In genomic region chr14:31932675-31933074, GRCh38 we compare ENCODE assay signal across 25 cellular contexts.
"Had no signal": no experiment of that assay in that cellular context is flagged by ENCODE, and none has a peak within 500 bp of the region (broad histone marks: within the 10 kb centered on the region; RNA-seq: fewer than 3 reads in every experiment).

No MANE protein-coding gene starts in this region.

- H3K9me3 Mint-ChIP-seq: activated naive CD4-positive, alpha-beta T cell treated with anti-CD3 and anti-CD28 coated beads, Interleukin-2, amount 10 ng/mL, durations not matched to agents 7 days and 5 days; activated T-cell treated with anti-CD3 and anti-CD28 coated beads, Interleukin-2, amount 50 U/mL, for 24 hours; immature natural killer cell; stimulated activated effector memory CD8-positive, alpha-beta T cell treated with anti-CD3 and anti-CD28 coated beads, Interleukin-12 subunit alpha, Interleukin-12 subunit beta, amount 100 ng/mL, for 72 hours; stimulated activated naive CD8-positive, alpha-beta T cell treated with anti-CD3 and anti-CD28 coated beads, Interleukin-15, amount 100 ng/mL, for 72 hours; T-cell; T-helper 2 cell treated with Interferon-gamma antibody and Interleukin-4, amounts not matched to agents 5 μg/mL and 100 μg/mL, for 36 hours had no signal

- H3K4me3 ChIP-seq: coronary artery, gastroesophageal sphincter, heart left ventricle, left lung, lung, pancreas, psoas muscle, right atrium auricular region, tibial artery had no signal

- H3K9me3 ChIP-seq: gastroesophageal sphincter, heart left ventricle, left lung, pancreas, psoas muscle, right atrium auricular region, tibial artery had no signal

- H3K4me1 Mint-ChIP-seq: immature natural killer cell had no signal

- ATAC-seq: gastroesophageal sphincter; heart left ventricle; left lung; natural killer cell; pancreas; psoas muscle; stimulated activated effector memory CD8-positive, alpha-beta T cell treated with anti-CD3 and anti-CD28 coated beads, Interleukin-12 subunit alpha, Interleukin-12 subunit beta, amount 100 ng/mL, for 72 hours; stimulated activated naive CD8-positive, alpha-beta T cell treated with anti-CD3 and anti-CD28 coated beads, Interleukin-15, amount 100 ng/mL, for 72 hours; T-cell had no signal

- H3K27ac Mint-ChIP-seq: activated naive CD4-positive, alpha-beta T cell treated with anti-CD3 and anti-CD28 coated beads, Interleukin-2, amount 10 ng/mL, durations not matched to agents 7 days and 5 days; activated T-cell treated with anti-CD3 and anti-CD28 coated beads, Interleukin-2, amount 50 U/mL, for 24 hours; immature natural killer cell; natural killer cell; stimulated activated effector memory CD8-positive, alpha-beta T cell treated with anti-CD3 and anti-CD28 coated beads, Interleukin-12 subunit alpha, Interleukin-12 subunit beta, amount 100 ng/mL, for 72 hours; stimulated activated naive CD8-positive, alpha-beta T cell treated with anti-CD3 and anti-CD28 coated beads, Interleukin-15, amount 100 ng/mL, for 72 hours; T-cell; T-helper 2 cell treated with Interferon-gamma antibody and Interleukin-4, amounts not matched to agents 5 μg/mL and 100 μg/mL, for 36 hours had no signal

- H3K27me3 ChIP-seq: gastroesophageal sphincter, heart left ventricle, left lung, pancreas, right atrium auricular region, tibial artery had no signal

- H3K36me3 ChIP-seq: gastroesophageal sphincter, heart left ventricle, left lung, pancreas, right atrium auricular region, tibial artery, WERI-Rb-1 had no signal

- H3K4me3 Mint-ChIP-seq: activated naive CD4-positive, alpha-beta T cell treated with anti-CD3 and anti-CD28 coated beads, Interleukin-2, amount 10 ng/mL, durations not matched to agents 7 days and 5 days; activated T-cell treated with anti-CD3 and anti-CD28 coated beads, Interleukin-2, amount 50 U/mL, for 24 hours; immature natural killer cell; natural killer cell; stimulated activated effector memory CD8-positive, alpha-beta T cell treated with anti-CD3 and anti-CD28 coated beads, Interleukin-12 subunit alpha, Interleukin-12 subunit beta, amount 100 ng/mL, for 72 hours; stimulated activated naive CD8-positive, alpha-beta T cell treated with anti-CD3 and anti-CD28 coated beads, Interleukin-15, amount 100 ng/mL, for 72 hours; T-cell; T-helper 2 cell treated with Interferon-gamma antibody and Interleukin-4, amounts not matched to agents 5 μg/mL and 100 μg/mL, for 36 hours had no signal

- H3K27ac ChIP-seq: coronary artery, epithelial cell of prostate, gastroesophageal sphincter, heart left ventricle, left lung, pancreas, psoas muscle, right atrium auricular region, tibial artery, WERI-Rb-1 had no signal

- DNase-seq: activated CD4-positive, alpha-beta T cell treated with anti-CD3 and anti-CD28 coated beads for 1 hour; activated effector memory CD4-positive, alpha-beta T cell treated with Interleukin-2 at 50 U/mL for 16 hours; activated naive CD4-positive, alpha-beta T cell treated with anti-CD3 and anti-CD28 coated beads, Interleukin-2, amount 10 ng/mL, durations not matched to agents 7 days and 5 days; activated T-cell treated with anti-CD3 and anti-CD28 coated beads, Interleukin-2, amount 50 U/mL, for 24 hours; cerebellar nuclear complex; heart left ventricle; immature natural killer cell; left lung; midbrain; natural killer cell; pancreas; psoas muscle; stimulated activated CD4-positive, alpha-beta T cell treated with anti-CD3 and anti-CD28 coated beads, Interleukin-12 subunit alpha, Interleukin-12 subunit beta, amount 100 ng/mL, for 4 hours; stimulated activated CD4-positive, alpha-beta T cell treated with anti-CD3 and anti-CD28 coated beads, Interleukin-1b, Interleukin-23, amount 100 ng/mL, for 48 hours; stimulated activated naive CD8-positive, alpha-beta T cell treated with anti-CD3 and anti-CD28 coated beads, Interleukin-15, amount 100 ng/mL, for 72 hours; T-cell; tibial artery; WERI-Rb-1 had no signal

- H3K4me1 ChIP-seq: left lung, pancreas had no signal

- H3K36me3 Mint-ChIP-seq: activated naive CD4-positive, alpha-beta T cell treated with anti-CD3 and anti-CD28 coated beads, Interleukin-2, amount 10 ng/mL, durations not matched to agents 7 days and 5 days; immature natural killer cell; natural killer cell; T-cell had no signal

- H3K27me3 Mint-ChIP-seq: activated T-cell treated with anti-CD3 and anti-CD28 coated beads, Interleukin-2, amount 50 U/mL, for 24 hours; stimulated activated naive CD8-positive, alpha-beta T cell treated with anti-CD3 and anti-CD28 coated beads, Interleukin-15, amount 100 ng/mL, for 72 hours had no signal
